In the genomic region with DNA sequence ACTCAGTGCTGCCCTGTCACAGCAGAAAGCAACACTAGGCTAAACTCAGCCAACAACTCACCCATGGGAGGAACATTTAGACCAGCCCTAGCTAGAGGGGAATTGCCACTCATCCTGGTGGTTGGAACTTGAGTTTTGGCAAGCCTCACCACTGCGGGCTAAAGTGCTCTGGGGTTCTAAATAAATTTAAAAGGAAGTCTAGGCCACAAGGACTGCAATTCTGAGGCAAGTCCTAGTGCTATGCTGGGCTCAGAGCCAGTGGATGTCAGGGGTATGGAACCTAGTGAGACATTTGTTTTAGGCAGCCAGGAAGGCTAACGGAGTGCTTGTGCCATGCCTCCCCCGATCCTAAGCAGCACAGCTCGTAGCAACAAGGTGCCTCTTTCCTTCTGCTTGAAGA, we compare ENCODE assay signal across 2 cellular contexts.
TF ChIP-seq lines count a peak whose summit lies in the region.

No MANE protein-coding gene starts in this region.

TF ChIP-seq in GM23338, 12 proteins besides CTCF, POLR2A, EP300 and RAD21 (continues in another document):
- TF ChIP-seq ZNF331 (CRISPR knock-in tag; IDR thresholded peaks at IDR 0.05; ENCODE audit: low read depth) (no peak), EZH2phosphoT487 (IDR thresholded peaks at IDR 0.05; ENCODE audit: unreplicated experiment) (no peak), JUNB (IDR thresholded peaks at IDR 0.05; ENCODE audit: unreplicated experiment) (no peak), POLR2AphosphoS5 (IDR thresholded peaks at IDR 0.05; ENCODE audit: low read depth) (no peak), NANOG (IDR thresholded peaks at IDR 0.05; ENCODE audit: borderline replicate concordance) (no peak), ZNF114 (CRISPR knock-in tag; IDR thresholded peaks at IDR 0.05) (no peak), CREB1 (CRISPR knock-in tag; IDR thresholded peaks at IDR 0.05; ENCODE audit: low read depth) (no peak)
- TF ChIP-seq, protein P1, sequence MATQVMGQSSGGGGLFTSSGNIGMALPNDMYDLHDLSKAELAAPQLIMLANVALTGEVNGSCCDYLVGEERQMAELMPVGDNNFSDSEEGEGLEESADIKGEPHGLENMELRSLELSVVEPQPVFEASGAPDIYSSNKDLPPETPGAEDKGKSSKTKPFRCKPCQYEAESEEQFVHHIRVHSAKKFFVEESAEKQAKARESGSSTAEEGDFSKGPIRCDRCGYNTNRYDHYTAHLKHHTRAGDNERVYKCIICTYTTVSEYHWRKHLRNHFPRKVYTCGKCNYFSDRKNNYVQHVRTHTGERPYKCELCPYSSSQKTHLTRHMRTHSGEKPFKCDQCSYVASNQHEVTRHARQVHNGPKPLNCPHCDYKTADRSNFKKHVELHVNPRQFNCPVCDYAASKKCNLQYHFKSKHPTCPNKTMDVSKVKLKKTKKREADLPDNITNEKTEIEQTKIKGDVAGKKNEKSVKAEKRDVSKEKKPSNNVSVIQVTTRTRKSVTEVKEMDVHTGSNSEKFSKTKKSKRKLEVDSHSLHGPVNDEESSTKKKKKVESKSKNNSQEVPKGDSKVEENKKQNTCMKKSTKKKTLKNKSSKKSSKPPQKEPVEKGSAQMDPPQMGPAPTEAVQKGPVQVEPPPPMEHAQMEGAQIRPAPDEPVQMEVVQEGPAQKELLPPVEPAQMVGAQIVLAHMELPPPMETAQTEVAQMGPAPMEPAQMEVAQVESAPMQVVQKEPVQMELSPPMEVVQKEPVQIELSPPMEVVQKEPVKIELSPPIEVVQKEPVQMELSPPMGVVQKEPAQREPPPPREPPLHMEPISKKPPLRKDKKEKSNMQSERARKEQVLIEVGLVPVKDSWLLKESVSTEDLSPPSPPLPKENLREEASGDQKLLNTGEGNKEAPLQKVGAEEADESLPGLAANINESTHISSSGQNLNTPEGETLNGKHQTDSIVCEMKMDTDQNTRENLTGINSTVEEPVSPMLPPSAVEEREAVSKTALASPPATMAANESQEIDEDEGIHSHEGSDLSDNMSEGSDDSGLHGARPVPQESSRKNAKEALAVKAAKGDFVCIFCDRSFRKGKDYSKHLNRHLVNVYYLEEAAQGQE (IDR thresholded peaks at IDR 0.05; ENCODE audit: unreplicated experiment): no peak
- TF ChIP-seq, protein P2, sequence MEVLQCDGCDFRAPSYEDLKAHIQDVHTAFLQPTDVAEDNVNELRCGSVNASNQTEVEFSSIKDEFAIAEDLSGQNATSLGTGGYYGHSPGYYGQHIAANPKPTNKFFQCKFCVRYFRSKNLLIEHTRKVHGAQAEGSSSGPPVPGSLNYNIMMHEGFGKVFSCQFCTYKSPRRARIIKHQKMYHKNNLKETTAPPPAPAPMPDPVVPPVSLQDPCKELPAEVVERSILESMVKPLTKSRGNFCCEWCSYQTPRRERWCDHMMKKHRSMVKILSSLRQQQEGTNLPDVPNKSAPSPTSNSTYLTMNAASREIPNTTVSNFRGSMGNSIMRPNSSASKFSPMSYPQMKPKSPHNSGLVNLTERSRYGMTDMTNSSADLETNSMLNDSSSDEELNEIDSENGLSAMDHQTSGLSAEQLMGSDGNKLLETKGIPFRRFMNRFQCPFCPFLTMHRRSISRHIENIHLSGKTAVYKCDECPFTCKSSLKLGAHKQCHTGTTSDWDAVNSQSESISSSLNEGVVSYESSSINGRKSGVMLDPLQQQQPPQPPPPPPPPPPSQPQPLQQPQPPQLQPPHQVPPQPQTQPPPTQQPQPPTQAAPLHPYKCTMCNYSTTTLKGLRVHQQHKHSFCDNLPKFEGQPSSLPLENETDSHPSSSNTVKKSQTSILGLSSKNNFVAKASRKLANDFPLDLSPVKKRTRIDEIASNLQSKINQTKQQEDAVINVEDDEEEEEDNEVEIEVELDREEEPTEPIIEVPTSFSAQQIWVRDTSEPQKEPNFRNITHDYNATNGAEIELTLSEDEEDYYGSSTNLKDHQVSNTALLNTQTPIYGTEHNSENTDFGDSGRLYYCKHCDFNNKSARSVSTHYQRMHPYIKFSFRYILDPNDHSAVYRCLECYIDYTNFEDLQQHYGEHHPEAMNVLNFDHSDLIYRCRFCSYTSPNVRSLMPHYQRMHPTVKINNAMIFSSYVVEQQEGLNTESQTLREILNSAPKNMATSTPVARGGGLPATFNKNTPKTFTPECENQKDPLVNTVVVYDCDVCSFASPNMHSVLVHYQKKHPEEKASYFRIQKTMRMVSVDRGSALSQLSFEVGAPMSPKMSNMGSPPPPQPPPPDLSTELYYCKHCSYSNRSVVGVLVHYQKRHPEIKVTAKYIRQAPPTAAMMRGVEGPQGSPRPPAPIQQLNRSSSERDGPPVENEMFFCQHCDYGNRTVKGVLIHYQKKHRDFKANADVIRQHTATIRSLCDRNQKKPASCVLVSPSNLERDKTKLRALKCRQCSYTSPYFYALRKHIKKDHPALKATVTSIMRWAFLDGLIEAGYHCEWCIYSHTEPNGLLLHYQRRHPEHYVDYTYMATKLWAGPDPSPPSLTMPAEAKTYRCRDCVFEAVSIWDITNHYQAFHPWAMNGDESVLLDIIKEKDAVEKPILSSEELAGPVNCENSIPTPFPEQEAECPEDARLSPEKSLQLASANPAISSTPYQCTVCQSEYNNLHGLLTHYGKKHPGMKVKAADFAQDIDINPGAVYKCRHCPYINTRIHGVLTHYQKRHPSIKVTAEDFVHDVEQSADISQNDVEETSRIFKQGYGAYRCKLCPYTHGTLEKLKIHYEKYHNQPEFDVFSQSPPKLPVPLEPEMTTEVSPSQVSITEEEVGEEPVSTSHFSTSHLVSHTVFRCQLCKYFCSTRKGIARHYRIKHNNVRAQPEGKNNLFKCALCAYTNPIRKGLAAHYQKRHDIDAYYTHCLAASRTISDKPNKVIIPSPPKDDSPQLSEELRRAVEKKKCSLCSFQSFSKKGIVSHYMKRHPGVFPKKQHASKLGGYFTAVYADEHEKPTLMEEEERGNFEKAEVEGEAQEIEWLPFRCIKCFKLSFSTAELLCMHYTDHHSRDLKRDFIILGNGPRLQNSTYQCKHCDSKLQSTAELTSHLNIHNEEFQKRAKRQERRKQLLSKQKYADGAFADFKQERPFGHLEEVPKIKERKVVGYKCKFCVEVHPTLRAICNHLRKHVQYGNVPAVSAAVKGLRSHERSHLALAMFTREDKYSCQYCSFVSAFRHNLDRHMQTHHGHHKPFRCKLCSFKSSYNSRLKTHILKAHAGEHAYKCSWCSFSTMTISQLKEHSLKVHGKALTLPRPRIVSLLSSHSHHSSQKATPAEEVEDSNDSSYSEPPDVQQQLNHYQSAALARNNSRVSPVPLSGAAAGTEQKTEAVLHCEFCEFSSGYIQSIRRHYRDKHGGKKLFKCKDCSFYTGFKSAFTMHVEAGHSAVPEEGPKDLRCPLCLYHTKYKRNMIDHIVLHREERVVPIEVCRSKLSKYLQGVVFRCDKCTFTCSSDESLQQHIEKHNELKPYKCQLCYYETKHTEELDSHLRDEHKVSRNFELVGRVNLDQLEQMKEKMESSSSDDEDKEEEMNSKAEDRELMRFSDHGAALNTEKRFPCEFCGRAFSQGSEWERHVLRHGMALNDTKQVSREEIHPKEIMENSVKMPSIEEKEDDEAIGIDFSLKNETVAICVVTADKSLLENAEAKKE (CRISPR knock-in tag; IDR thresholded peaks at IDR 0.05): no peak
- TF ChIP-seq, protein P3, sequence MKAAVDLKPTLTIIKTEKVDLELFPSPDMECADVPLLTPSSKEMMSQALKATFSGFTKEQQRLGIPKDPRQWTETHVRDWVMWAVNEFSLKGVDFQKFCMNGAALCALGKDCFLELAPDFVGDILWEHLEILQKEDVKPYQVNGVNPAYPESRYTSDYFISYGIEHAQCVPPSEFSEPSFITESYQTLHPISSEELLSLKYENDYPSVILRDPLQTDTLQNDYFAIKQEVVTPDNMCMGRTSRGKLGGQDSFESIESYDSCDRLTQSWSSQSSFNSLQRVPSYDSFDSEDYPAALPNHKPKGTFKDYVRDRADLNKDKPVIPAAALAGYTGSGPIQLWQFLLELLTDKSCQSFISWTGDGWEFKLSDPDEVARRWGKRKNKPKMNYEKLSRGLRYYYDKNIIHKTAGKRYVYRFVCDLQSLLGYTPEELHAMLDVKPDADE (IDR thresholded peaks at IDR 0.05): no peak

TF ChIP-seq in WTC11, 78 proteins besides CTCF, POLR2A, EP300 and RAD21 (continues in another document):
- TF ChIP-seq ZNF219 (CRISPR knock-in tag; IDR thresholded peaks at IDR 0.05; ENCODE audit: borderline replicate concordance) (no peak), GTF2I (CRISPR knock-in tag; conservative IDR thresholded peaks at IDR 0.05) (no peak), CREM (CRISPR knock-in tag; IDR thresholded peaks at IDR 0.05) (no peak), JUN (CRISPR knock-in tag; IDR thresholded peaks at IDR 0.05) (no peak), ELF4 (CRISPR knock-in tag; IDR thresholded peaks at IDR 0.05; ENCODE audit: low read depth) (no peak), TCF7 (CRISPR knock-in tag; IDR thresholded peaks at IDR 0.05; ENCODE audit: low read depth) (no peak), SOX15 (CRISPR knock-in tag; IDR thresholded peaks at IDR 0.05) (no peak), HMGA2 (CRISPR knock-in tag; IDR thresholded peaks at IDR 0.05) (no peak), PRRX2 (CRISPR knock-in tag; IDR thresholded peaks at IDR 0.05) (no peak), FOXJ3 (CRISPR knock-in tag; IDR thresholded peaks at IDR 0.05; ENCODE audit: borderline replicate concordance) (no peak)
- TF ChIP-seq, protein P4, sequence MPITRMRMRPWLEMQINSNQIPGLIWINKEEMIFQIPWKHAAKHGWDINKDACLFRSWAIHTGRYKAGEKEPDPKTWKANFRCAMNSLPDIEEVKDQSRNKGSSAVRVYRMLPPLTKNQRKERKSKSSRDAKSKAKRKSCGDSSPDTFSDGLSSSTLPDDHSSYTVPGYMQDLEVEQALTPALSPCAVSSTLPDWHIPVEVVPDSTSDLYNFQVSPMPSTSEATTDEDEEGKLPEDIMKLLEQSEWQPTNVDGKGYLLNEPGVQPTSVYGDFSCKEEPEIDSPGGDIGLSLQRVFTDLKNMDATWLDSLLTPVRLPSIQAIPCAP (CRISPR knock-in tag; IDR thresholded peaks at IDR 0.05): no peak
- TF ChIP-seq, protein P5, sequence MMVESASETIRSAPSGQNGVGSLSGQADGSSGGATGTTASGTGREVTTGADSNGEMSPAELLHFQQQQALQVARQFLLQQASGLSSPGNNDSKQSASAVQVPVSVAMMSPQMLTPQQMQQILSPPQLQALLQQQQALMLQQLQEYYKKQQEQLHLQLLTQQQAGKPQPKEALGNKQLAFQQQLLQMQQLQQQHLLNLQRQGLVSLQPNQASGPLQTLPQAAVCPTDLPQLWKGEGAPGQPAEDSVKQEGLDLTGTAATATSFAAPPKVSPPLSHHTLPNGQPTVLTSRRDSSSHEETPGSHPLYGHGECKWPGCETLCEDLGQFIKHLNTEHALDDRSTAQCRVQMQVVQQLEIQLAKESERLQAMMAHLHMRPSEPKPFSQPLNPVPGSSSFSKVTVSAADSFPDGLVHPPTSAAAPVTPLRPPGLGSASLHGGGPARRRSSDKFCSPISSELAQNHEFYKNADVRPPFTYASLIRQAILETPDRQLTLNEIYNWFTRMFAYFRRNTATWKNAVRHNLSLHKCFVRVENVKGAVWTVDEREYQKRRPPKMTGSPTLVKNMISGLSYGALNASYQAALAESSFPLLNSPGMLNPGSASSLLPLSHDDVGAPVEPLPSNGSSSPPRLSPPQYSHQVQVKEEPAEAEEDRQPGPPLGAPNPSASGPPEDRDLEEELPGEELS (CRISPR knock-in tag; IDR thresholded peaks at IDR 0.05): no peak
- TF ChIP-seq, protein P6, sequence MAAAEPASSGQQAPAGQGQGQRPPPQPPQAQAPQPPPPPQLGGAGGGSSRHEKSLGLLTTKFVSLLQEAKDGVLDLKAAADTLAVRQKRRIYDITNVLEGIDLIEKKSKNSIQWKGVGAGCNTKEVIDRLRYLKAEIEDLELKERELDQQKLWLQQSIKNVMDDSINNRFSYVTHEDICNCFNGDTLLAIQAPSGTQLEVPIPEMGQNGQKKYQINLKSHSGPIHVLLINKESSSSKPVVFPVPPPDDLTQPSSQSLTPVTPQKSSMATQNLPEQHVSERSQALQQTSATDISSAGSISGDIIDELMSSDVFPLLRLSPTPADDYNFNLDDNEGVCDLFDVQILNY (CRISPR knock-in tag; IDR thresholded peaks at IDR 0.05): no peak
- TF ChIP-seq, protein P7, sequence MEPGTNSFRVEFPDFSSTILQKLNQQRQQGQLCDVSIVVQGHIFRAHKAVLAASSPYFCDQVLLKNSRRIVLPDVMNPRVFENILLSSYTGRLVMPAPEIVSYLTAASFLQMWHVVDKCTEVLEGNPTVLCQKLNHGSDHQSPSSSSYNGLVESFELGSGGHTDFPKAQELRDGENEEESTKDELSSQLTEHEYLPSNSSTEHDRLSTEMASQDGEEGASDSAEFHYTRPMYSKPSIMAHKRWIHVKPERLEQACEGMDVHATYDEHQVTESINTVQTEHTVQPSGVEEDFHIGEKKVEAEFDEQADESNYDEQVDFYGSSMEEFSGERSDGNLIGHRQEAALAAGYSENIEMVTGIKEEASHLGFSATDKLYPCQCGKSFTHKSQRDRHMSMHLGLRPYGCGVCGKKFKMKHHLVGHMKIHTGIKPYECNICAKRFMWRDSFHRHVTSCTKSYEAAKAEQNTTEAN (CRISPR knock-in tag; IDR thresholded peaks at IDR 0.05): no peak
- TF ChIP-seq, protein P8, sequence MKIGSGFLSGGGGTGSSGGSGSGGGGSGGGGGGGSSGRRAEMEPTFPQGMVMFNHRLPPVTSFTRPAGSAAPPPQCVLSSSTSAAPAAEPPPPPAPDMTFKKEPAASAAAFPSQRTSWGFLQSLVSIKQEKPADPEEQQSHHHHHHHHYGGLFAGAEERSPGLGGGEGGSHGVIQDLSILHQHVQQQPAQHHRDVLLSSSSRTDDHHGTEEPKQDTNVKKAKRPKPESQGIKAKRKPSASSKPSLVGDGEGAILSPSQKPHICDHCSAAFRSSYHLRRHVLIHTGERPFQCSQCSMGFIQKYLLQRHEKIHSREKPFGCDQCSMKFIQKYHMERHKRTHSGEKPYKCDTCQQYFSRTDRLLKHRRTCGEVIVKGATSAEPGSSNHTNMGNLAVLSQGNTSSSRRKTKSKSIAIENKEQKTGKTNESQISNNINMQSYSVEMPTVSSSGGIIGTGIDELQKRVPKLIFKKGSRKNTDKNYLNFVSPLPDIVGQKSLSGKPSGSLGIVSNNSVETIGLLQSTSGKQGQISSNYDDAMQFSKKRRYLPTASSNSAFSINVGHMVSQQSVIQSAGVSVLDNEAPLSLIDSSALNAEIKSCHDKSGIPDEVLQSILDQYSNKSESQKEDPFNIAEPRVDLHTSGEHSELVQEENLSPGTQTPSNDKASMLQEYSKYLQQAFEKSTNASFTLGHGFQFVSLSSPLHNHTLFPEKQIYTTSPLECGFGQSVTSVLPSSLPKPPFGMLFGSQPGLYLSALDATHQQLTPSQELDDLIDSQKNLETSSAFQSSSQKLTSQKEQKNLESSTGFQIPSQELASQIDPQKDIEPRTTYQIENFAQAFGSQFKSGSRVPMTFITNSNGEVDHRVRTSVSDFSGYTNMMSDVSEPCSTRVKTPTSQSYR (CRISPR knock-in tag; IDR thresholded peaks at IDR 0.05): no peak
- TF ChIP-seq, protein P9, sequence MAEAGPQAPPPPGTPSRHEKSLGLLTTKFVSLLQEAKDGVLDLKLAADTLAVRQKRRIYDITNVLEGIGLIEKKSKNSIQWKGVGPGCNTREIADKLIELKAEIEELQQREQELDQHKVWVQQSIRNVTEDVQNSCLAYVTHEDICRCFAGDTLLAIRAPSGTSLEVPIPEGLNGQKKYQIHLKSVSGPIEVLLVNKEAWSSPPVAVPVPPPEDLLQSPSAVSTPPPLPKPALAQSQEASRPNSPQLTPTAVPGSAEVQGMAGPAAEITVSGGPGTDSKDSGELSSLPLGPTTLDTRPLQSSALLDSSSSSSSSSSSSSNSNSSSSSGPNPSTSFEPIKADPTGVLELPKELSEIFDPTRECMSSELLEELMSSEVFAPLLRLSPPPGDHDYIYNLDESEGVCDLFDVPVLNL (CRISPR knock-in tag; IDR thresholded peaks at IDR 0.05; ENCODE audit: borderline replicate concordance, low read depth): no peak
